Comparison of ENCODE assay signal across 12 cellular contexts in the genomic region with DNA sequence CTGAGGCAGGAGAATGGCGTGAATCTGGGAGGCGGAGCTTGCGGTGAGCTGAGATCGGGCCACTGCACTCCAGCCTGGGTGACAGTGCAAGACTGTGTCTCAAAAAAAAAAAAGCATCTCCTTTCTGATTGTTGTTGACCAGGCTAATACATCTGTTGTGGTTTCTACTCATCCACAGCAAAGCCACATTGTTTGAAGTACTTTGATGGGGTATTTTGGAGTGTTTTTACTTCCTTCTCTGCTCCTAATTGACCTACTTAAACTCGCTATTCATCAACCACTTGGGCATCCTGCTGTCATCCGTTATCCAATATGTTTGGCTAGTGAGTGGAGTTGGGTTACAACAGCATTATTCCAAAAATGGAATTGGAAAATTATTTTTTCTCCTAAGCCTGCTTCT. TPM values are rescaled to one million over a fixed set of nuclear protein-coding genes. Genes with fewer than 3 reads are reported as not detected.
A peak's percentile ranks its signal among the peaks of the same experiment; 100 is the strongest.
DNase-seq lines count a peak whose midpoint lies in the region; ATAC-seq and TF ChIP-seq lines count a peak whose summit lies in the region.
"Had no signal": no experiment of that assay in that cellular context is flagged by ENCODE, and none has a peak within 500 bp of the region (broad histone marks: within the 10 kb centered on the region; RNA-seq: fewer than 3 reads in every experiment).

No MANE protein-coding gene starts in this region.

- POLR2A ChIA-PET in OCI-LY7 (lab: Charles Lee): interaction anchor here (0.7 to 13.5 kb wide), 2 partner anchors 8 to 14 kb away, joined by 3 to 114 read pairs; a partner anchor contains a TSS

- H3K27me3 ChIP-seq in heart right ventricle: no peaks in the 10 kb centered on the region
- H3K27me3 ChIP-seq: stomach had no signal

- H3K79me2 ChIP-seq in OCI-LY7 (ENCODE audit: insufficient read depth, low read depth, low read length): peaks cover 15% of the 10 kb centered on the region

- no peak for ATAC-seq in natural killer cell
- ATAC-seq in HG02759 (IDR thresholded peaks at IDR 0.05; ENCODE audit: unreplicated experiment): no peak
- no peak for ATAC-seq in heart right ventricle
- ATAC-seq: mucosa of descending colon had no signal

- no peaks in the 10 kb centered on the region for H3K9me2 ChIP-seq in OCI-LY7 (ENCODE audit: insufficient read depth, low read length)

- H3K27me3 Mint-ChIP-seq in natural killer cell (ENCODE audit: low read depth in 2 of 2): peaks cover 0 to 2% of the 10 kb centered on the region in 2 donors

- peaks cover 11% of the 10 kb centered on the region; the same call in 1 of the 2 replicates for H3K9me3 ChIP-seq in OCI-LY7 (ENCODE audit: low read length)
- H3K9me3 ChIP-seq in heart right ventricle: no peaks in the 10 kb centered on the region
- H3K9me3 ChIP-seq: mucosa of descending colon, stomach had no signal

- peak overlapping the region; percentile 5 for H3K4me3 Mint-ChIP-seq in natural killer cell

- peak; percentile 27 for DNase-seq in GM04504 (ENCODE audit: low read depth)
- peak; percentile 43 for DNase-seq in NCI-H128 (lab: John Stamatoyannopoulos, UW; ENCODE audit: unreplicated experiment)
- peak; percentile 72 for DNase-seq in OCI-LY7 (ENCODE audit: low spot score)
- no peak for DNase-seq in natural killer cell
- no peak for DNase-seq in coronary artery (ENCODE audit: low spot score)
- no peak for DNase-seq in heart right ventricle
- DNase-seq: GF-D8; hippocampal formation; mucosa of descending colon; stimulated activated CD4-positive, alpha-beta T cell treated with anti-CD3 and anti-CD28 coated beads, Interleukin-12 subunit alpha, Interleukin-12 subunit beta, amount 100 ng/mL, for 4 hours; stomach had no signal

- peak overlapping the region; percentile 64 for H3K27ac ChIP-seq in OCI-LY7 (ENCODE audit: low read depth, low read length, poor library complexity, severe bottlenecking)
- H3K27ac ChIP-seq in coronary artery: no peak overlapping the region
- no peak overlapping the region for H3K27ac ChIP-seq in heart right ventricle
- H3K27ac ChIP-seq: stomach had no signal

- H3K4me3 ChIP-seq in OCI-LY7 (ENCODE audit: low read depth, low read length, poor library complexity, severe bottlenecking) (no peak overlapping the region), coronary artery (no peak overlapping the region), heart right ventricle (no peak overlapping the region)
- H3K4me3 ChIP-seq: mucosa of descending colon, stomach had no signal

- H2AFZ ChIP-seq in OCI-LY7 (ENCODE audit: low read length): peak overlapping the region; percentile 54; the same call in 1 of the 2 replicates

- H3K27ac Mint-ChIP-seq in natural killer cell: peak overlapping the region; percentile 70 to 81

- H3K4me2 ChIP-seq in OCI-LY7 (ENCODE audit: low read length): peak overlapping the region; percentile 38

- H4K20me1 ChIP-seq in OCI-LY7 (ENCODE audit: insufficient read depth, low read length): peaks cover 4% of the 10 kb centered on the region

- TF ChIP-seq CTCF in OCI-LY7 (conservative IDR thresholded peaks at IDR 0.05; ENCODE audit: low read length) (no peak), natural killer cell (IDR thresholded peaks at IDR 0.05) (no peak), coronary artery (IDR thresholded peaks at IDR 0.05) (no peak), heart right ventricle (IDR thresholded peaks at IDR 0.05) (no peak)

- 85 to 90% methylated on average over 6 of the region's 6 CpGs for WGBS in heart right ventricle, 2 donors

- H3K9me3 Mint-ChIP-seq in natural killer cell: no peaks in the 10 kb centered on the region

- CTCF ChIA-PET in OCI-LY7 (lab: Charles Lee; ENCODE audit: unreplicated experiment): no interaction called here

- H3K36me3 ChIP-seq in OCI-LY7 (ENCODE audit: insufficient read depth, low read length) (peaks cover 8% of the 10 kb centered on the region; the same call in 1 of the 2 replicates), heart right ventricle (no peaks in the 10 kb centered on the region)
- H3K36me3 ChIP-seq: stomach had no signal

- H3K4me1 ChIP-seq in OCI-LY7 (ENCODE audit: insufficient read depth, low read length, poor library complexity, severe bottlenecking) (peaks cover 31% of the 10 kb centered on the region), heart right ventricle (peaks cover 0 to 14% (median 11%) of the 10 kb centered on the region in 9 donors)

- no peaks in the 10 kb centered on the region for H3K36me3 Mint-ChIP-seq in natural killer cell

- H3K4me1 Mint-ChIP-seq in natural killer cell: peaks cover 35 to 42% of the 10 kb centered on the region in 2 donors

- no TSS peak for BruUV-seq in OCI-LY7 (replicated peaks; lab: Mats Ljungman, UMichigan)

- intact Hi-C loops in OCI-LY7 (cut with micrococcal nuclease; ENCODE audit: unreplicated experiment) (loop anchor here (1.0 kb wide), 1 partner anchor 12 kb away; no protein-coding TSS in a partner anchor), natural killer cell (cut with micrococcal nuclease) (no loop called here), heart right ventricle (cut with DNase I) (no loop called here)

RNA-seq across cellular contexts. Expression of a gene that starts 3.5 kb away (rescaled TPM):
- 74.3 and 83.4 TPM in 2 replicates for total RNA-seq in OCI-LY7 (2014; rRNA removed; shearing (Covaris generic))
- total RNA-seq in OCI-LY7 (2022): 164 TPM in 2 replicates
- 10 to 100 TPM; 77.3 to 87.3 (median 78.8) TPM for total RNA-seq in natural killer cell
- total RNA-seq in heart right ventricle: 100 to 1,000 TPM in 2 of 10 donors, 10 to 100 TPM in 8; 73.7 to 103 (median 84.9) TPM
- polyA plus RNA-seq in heart right ventricle: 10 to 100 TPM; 14.0 to 21.3 TPM

RNA-seq across cellular contexts. Expression of a gene that starts 16.6 kb away (rescaled TPM):
- total RNA-seq in OCI-LY7 (2014; rRNA removed; shearing (Covaris generic)): 0.39 and 2.1 TPM in 2 replicates
- total RNA-seq in OCI-LY7 (2022) (0.67 and 1.3 TPM in 2 replicates), natural killer cell (under 1 TPM in 1 of 3 donors, not detected in 2; 0.33 TPM), heart right ventricle (100 to 1,000 TPM in 5 of 10 donors, 10 to 100 TPM in 5; 33.9 to 459 (median 92.5) TPM)
- 100 to 1,000 TPM in 1 of 2 donors, 10 to 100 TPM in 1; 36.5 to 239 TPM for polyA plus RNA-seq in heart right ventricle

Comparison
In these comparisons a context has a peak if more than half of its experiments do, and no peak if none do; other contexts are left out.
1. DNase-seq: peak in GM04504 (single experiment), NCI-H128 (single experiment) and OCI-LY7 (single experiment); none in natural killer cell (single experiment), coronary artery (single experiment) and heart right ventricle (0 of 2).
2. RNA of a gene that starts 16.6 kb away (total RNA-seq): 33.9 to 459 TPM in heart right ventricle; 0.39 to 2.1 TPM in OCI-LY7 and 0.33 TPM in natural killer cell; every median in the first group is over 10 times any median in the second.